In genomic region chr3:134373942-134374790, GRCh38 we compare ENCODE assay signal across 1 cellular context.
A peak's percentile ranks its signal among the peaks of the same experiment; 100 is the strongest.
TF ChIP-seq lines count a peak whose summit lies in the region.

AMOTL2 (minus strand) TSS chr3:134374447; CDS start chr3:134371433, 3,014 bp downstream.

TF ChIP-seq in HepG2, 621 proteins besides CTCF, POLR2A, EP300 and RAD21 (continued from another document and continues in another):
- TF ChIP-seq ZNF513 (CRISPR knock-in tag; conservative IDR thresholded peaks at IDR 0.05) (no peak), SOX5 (CRISPR knock-in tag; IDR thresholded peaks at IDR 0.05; ENCODE audit: borderline replicate concordance) (peak; percentile 78), STAG1 (CRISPR knock-in tag; IDR thresholded peaks at IDR 0.05) (peak; percentile 7; the same call in 1 of the 2 replicates), ZNF576 (CRISPR knock-in tag; IDR thresholded peaks at IDR 0.05) (no peak), DNMT3B (CRISPR knock-in tag; conservative IDR thresholded peaks at IDR 0.05) (peak; percentile 68), TBX3 (IDR thresholded peaks at IDR 0.05; ENCODE audit: borderline replicate concordance) (peak; percentile 28; the same call in 1 of the 2 replicates), ZBTB8A (CRISPR knock-in tag; IDR thresholded peaks at IDR 0.05; ENCODE audit: borderline replicate concordance, low read depth) (no peak), ESRRA (CRISPR knock-in tag; IDR thresholded peaks at IDR 0.05; ENCODE audit: low read depth) (peak; percentile 77), HMG20A (CRISPR knock-in tag; IDR thresholded peaks at IDR 0.05; ENCODE audit: borderline replicate concordance) (peak; percentile 77; the same call in 1 of the 2 replicates), ZNF766 (CRISPR knock-in tag; IDR thresholded peaks at IDR 0.05; ENCODE audit: borderline replicate concordance) (peak; percentile 87), NFRKB (IDR thresholded peaks at IDR 0.05) (no peak), ZNF790 (CRISPR knock-in tag; IDR thresholded peaks at IDR 0.05; ENCODE audit: borderline replicate concordance) (peak; percentile 61; the same call in 1 of the 2 replicates), SP2 (CRISPR knock-in tag; IDR thresholded peaks at IDR 0.05) (peak; percentile 35; the same call in 1 of the 2 replicates), ZFP36L1 (CRISPR knock-in tag; IDR thresholded peaks at IDR 0.05) (no peak), ZNF558 (CRISPR knock-in tag; IDR thresholded peaks at IDR 0.05; ENCODE audit: borderline replicate concordance) (no peak), MEIS2 (CRISPR knock-in tag; IDR thresholded peaks at IDR 0.05) (peak; percentile 67; the same call in 1 of the 2 replicates), PITX1 (CRISPR knock-in tag; IDR thresholded peaks at IDR 0.05) (peak; percentile 73), NFATC3 (CRISPR knock-in tag; IDR thresholded peaks at IDR 0.05) (no peak), TCF7L2 (IDR thresholded peaks at IDR 0.05; ENCODE audit: low read depth, low read length) (0 out of 2 replicates have a peak, but pooled peaks have one; percentile 39), ZFP90 (CRISPR knock-in tag; IDR thresholded peaks at IDR 0.05; ENCODE audit: borderline replicate concordance) (peak; percentile 43; the same call in 1 of the 2 replicates), ZSCAN20 (CRISPR knock-in tag; IDR thresholded peaks at IDR 0.05; ENCODE audit: borderline replicate concordance) (no peak), REL (CRISPR knock-in tag; conservative IDR thresholded peaks at IDR 0.05) (0 out of 2 replicates have a peak, but pooled peaks have one; percentile 65), SP4 (CRISPR knock-in tag; IDR thresholded peaks at IDR 0.05) (peak; percentile 82), ZNF446 (CRISPR knock-in tag; IDR thresholded peaks at IDR 0.05) (0 out of 2 replicates have a peak, but pooled peaks have one; percentile 55), GATA4 (IDR thresholded peaks at IDR 0.05; ENCODE audit: borderline replicate concordance, low read depth) (0 out of 2 replicates have a peak, but pooled peaks have one; percentile 21), ZUFSP (CRISPR knock-in tag; IDR thresholded peaks at IDR 0.05; ENCODE audit: borderline replicate concordance) (no peak), HES4 (CRISPR knock-in tag; IDR thresholded peaks at IDR 0.05; ENCODE audit: borderline replicate concordance) (peak; percentile 74; the same call in 1 of the 2 replicates), SNAPC2 (CRISPR knock-in tag; IDR thresholded peaks at IDR 0.05) (peak; percentile 61; the same call in 1 of the 2 replicates), ZNF337 (CRISPR knock-in tag; IDR thresholded peaks at IDR 0.05; ENCODE audit: borderline replicate concordance, low read depth) (no peak), ZSCAN22 (CRISPR knock-in tag; IDR thresholded peaks at IDR 0.05) (no peak), ISL2 (CRISPR knock-in tag; IDR thresholded peaks at IDR 0.05) (peak; percentile 90), CSRNP1 (CRISPR knock-in tag; IDR thresholded peaks at IDR 0.05) (peak; percentile 69), ZSCAN30 (CRISPR knock-in tag; IDR thresholded peaks at IDR 0.05) (peak; percentile 32; the same call in 1 of the 2 replicates), HOMEZ (CRISPR knock-in tag; IDR thresholded peaks at IDR 0.05; ENCODE audit: low read depth) (no peak), ZNF484 (CRISPR knock-in tag; IDR thresholded peaks at IDR 0.05; ENCODE audit: borderline replicate concordance, low read depth) (no peak), EED (CRISPR knock-in tag; IDR thresholded peaks at IDR 0.05) (no peak; the same call in 1 of the 2 replicates), SATB2 (CRISPR knock-in tag; IDR thresholded peaks at IDR 0.05) (0 out of 2 replicates have a peak, but pooled peaks have one; percentile 57), ZFP37 (CRISPR knock-in tag; IDR thresholded peaks at IDR 0.05; ENCODE audit: borderline replicate concordance) (no peak), NCOR1 (IDR thresholded peaks at IDR 0.05; ENCODE audit: borderline replicate concordance, low read length) (no peak; the same call in 1 of the 2 replicates), TRIM24 (CRISPR knock-in tag; IDR thresholded peaks at IDR 0.05) (no peak), ZNF598 (CRISPR knock-in tag; IDR thresholded peaks at IDR 0.05; ENCODE audit: borderline replicate concordance) (no peak), BRCA1 (CRISPR knock-in tag; IDR thresholded peaks at IDR 0.05) (peak; percentile 81), CBX5 (CRISPR knock-in tag; IDR thresholded peaks at IDR 0.05; ENCODE audit: borderline replicate concordance) (no peak), ARNT2 (CRISPR knock-in tag; IDR thresholded peaks at IDR 0.05; ENCODE audit: low read depth) (peak; percentile 37; the same call in 1 of the 2 replicates)
- TF ChIP-seq, protein P1, sequence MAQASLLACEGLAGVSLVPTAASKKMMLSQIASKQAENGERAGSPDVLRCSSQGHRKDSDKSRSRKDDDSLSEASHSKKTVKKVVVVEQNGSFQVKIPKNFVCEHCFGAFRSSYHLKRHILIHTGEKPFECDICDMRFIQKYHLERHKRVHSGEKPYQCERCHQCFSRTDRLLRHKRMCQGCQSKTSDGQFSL (CRISPR knock-in tag; IDR thresholded peaks at IDR 0.05), result 0 out of 2 replicates have a peak, but pooled peaks have one; percentile 64
- TF ChIP-seq, protein P2, sequence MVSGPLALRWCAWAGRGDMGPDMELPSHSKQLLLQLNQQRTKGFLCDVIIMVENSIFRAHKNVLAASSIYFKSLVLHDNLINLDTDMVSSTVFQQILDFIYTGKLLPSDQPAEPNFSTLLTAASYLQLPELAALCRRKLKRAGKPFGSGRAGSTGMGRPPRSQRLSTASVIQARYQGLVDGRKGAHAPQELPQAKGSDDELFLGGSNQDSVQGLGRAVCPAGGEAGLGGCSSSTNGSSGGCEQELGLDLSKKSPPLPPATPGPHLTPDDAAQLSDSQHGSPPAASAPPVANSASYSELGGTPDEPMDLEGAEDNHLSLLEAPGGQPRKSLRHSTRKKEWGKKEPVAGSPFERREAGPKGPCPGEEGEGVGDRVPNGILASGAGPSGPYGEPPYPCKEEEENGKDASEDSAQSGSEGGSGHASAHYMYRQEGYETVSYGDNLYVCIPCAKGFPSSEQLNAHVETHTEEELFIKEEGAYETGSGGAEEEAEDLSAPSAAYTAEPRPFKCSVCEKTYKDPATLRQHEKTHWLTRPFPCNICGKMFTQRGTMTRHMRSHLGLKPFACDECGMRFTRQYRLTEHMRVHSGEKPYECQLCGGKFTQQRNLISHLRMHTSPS (CRISPR knock-in tag; IDR thresholded peaks at IDR 0.05; ENCODE audit: low read depth), result peak; percentile 35; the same call in 1 of the 2 replicates
- TF ChIP-seq, protein P3, sequence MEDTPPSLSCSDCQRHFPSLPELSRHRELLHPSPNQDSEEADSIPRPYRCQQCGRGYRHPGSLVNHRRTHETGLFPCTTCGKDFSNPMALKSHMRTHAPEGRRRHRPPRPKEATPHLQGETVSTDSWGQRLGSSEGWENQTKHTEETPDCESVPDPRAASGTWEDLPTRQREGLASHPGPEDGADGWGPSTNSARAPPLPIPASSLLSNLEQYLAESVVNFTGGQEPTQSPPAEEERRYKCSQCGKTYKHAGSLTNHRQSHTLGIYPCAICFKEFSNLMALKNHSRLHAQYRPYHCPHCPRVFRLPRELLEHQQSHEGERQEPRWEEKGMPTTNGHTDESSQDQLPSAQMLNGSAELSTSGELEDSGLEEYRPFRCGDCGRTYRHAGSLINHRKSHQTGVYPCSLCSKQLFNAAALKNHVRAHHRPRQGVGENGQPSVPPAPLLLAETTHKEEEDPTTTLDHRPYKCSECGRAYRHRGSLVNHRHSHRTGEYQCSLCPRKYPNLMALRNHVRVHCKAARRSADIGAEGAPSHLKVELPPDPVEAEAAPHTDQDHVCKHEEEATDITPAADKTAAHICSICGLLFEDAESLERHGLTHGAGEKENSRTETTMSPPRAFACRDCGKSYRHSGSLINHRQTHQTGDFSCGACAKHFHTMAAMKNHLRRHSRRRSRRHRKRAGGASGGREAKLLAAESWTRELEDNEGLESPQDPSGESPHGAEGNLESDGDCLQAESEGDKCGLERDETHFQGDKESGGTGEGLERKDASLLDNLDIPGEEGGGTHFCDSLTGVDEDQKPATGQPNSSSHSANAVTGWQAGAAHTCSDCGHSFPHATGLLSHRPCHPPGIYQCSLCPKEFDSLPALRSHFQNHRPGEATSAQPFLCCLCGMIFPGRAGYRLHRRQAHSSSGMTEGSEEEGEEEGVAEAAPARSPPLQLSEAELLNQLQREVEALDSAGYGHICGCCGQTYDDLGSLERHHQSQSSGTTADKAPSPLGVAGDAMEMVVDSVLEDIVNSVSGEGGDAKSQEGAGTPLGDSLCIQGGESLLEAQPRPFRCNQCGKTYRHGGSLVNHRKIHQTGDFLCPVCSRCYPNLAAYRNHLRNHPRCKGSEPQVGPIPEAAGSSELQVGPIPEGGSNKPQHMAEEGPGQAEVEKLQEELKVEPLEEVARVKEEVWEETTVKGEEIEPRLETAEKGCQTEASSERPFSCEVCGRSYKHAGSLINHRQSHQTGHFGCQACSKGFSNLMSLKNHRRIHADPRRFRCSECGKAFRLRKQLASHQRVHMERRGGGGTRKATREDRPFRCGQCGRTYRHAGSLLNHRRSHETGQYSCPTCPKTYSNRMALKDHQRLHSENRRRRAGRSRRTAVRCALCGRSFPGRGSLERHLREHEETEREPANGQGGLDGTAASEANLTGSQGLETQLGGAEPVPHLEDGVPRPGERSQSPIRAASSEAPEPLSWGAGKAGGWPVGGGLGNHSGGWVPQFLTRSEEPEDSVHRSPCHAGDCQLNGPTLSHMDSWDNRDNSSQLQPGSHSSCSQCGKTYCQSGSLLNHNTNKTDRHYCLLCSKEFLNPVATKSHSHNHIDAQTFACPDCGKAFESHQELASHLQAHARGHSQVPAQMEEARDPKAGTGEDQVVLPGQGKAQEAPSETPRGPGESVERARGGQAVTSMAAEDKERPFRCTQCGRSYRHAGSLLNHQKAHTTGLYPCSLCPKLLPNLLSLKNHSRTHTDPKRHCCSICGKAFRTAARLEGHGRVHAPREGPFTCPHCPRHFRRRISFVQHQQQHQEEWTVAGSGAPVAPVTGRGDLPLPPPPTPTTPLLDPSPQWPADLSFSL (CRISPR knock-in tag; IDR thresholded peaks at IDR 0.05), result no peak; the same call in 1 of the 2 replicates
- TF ChIP-seq, protein P4, sequence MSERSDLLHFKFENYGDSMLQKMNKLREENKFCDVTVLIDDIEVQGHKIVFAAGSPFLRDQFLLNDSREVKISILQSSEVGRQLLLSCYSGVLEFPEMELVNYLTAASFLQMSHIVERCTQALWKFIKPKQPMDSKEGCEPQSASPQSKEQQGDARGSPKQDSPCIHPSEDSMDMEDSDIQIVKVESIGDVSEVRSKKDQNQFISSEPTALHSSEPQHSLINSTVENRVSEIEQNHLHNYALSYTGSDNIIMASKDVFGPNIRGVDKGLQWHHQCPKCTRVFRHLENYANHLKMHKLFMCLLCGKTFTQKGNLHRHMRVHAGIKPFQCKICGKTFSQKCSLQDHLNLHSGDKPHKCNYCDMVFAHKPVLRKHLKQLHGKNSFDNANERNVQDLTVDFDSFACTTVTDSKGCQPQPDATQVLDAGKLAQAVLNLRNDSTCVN (CRISPR knock-in tag; IDR thresholded peaks at IDR 0.05; ENCODE audit: borderline replicate concordance), result no peak
